1 cellular context compared by ENCODE assay signal in genomic region chr5:173691931-173692330, GRCh38.
TF ChIP-seq lines count a peak whose summit lies in the region.

No MANE protein-coding gene starts in this region.

TF ChIP-seq in SK-N-SH treated with all-trans-retinoic acid at 6 μM for 48 hours, 23 proteins besides CTCF, POLR2A, EP300 and RAD21 (continued from another document):
- TF ChIP-seq CREB5 (CRISPR knock-in tag; IDR thresholded peaks at IDR 0.05; ENCODE audit: low read depth) (no peak), ARNTL (CRISPR knock-in tag; IDR thresholded peaks at IDR 0.05; ENCODE audit: borderline replicate concordance, low read depth) (no peak), PPARA (CRISPR knock-in tag; IDR thresholded peaks at IDR 0.05; ENCODE audit: borderline replicate concordance) (no peak), SNAI2 (CRISPR knock-in tag; IDR thresholded peaks at IDR 0.05) (no peak), POU6F1 (CRISPR knock-in tag; IDR thresholded peaks at IDR 0.05; ENCODE audit: borderline replicate concordance, low read depth) (no peak), OSR1 (CRISPR knock-in tag; IDR thresholded peaks at IDR 0.05) (no peak), CSDC2 (CRISPR knock-in tag; IDR thresholded peaks at IDR 0.05) (no peak), ZNF8 (CRISPR knock-in tag; IDR thresholded peaks at IDR 0.05) (no peak)
- TF ChIP-seq, protein P1, sequence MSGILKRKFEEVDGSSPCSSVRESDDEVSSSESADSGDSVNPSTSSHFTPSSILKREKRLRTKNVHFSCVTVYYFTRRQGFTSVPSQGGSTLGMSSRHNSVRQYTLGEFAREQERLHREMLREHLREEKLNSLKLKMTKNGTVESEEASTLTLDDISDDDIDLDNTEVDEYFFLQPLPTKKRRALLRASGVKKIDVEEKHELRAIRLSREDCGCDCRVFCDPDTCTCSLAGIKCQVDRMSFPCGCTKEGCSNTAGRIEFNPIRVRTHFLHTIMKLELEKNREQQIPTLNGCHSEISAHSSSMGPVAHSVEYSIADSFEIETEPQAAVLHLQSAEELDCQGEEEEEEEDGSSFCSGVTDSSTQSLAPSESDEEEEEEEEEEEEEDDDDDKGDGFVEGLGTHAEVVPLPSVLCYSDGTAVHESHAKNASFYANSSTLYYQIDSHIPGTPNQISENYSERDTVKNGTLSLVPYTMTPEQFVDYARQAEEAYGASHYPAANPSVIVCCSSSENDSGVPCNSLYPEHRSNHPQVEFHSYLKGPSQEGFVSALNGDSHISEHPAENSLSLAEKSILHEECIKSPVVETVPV (CRISPR knock-in tag; IDR thresholded peaks at IDR 0.05) = no peak
